ENCODE assay signal across 15 cellular contexts in genomic region chr9:109483771-109484442, GRCh38. TPM values are rescaled to one million over a fixed set of nuclear protein-coding genes. Genes with fewer than 3 reads are reported as not detected.
A peak's percentile ranks its signal among the peaks of the same experiment; 100 is the strongest.
DNase-seq lines count a peak whose midpoint lies in the region; ATAC-seq lines count a peak whose summit lies in the region.
"Had no signal": no experiment of that assay in that cellular context is flagged by ENCODE, and none has a peak within 500 bp of the region (broad histone marks: within the 10 kb centered on the region; RNA-seq: fewer than 3 reads in every experiment).

No MANE protein-coding gene starts in this region.

- H3K27ac Mint-ChIP-seq in stimulated activated naive CD8-positive, alpha-beta T cell treated with anti-CD3 and anti-CD28 coated beads, Interleukin-15, amount 100 ng/mL, for 72 hours, result no peak overlapping the region
- no peak overlapping the region for H3K27ac Mint-ChIP-seq in activated T-cell treated with anti-CD3 and anti-CD28 coated beads, Interleukin-2, amount 50 U/mL, for 72 hours
- H3K27ac Mint-ChIP-seq: CD4-positive, alpha-beta memory T cell had no signal

- H3K9me3 Mint-ChIP-seq in stimulated activated naive CD8-positive, alpha-beta T cell treated with anti-CD3 and anti-CD28 coated beads, Interleukin-15, amount 100 ng/mL, for 72 hours, result no peaks in the 10 kb centered on the region
- H3K9me3 Mint-ChIP-seq in activated T-cell treated with anti-CD3 and anti-CD28 coated beads, Interleukin-2, amount 50 U/mL, for 72 hours, result no peaks in the 10 kb centered on the region

- H3K36me3 Mint-ChIP-seq in activated T-cell treated with anti-CD3 and anti-CD28 coated beads, Interleukin-2, amount 50 U/mL, for 72 hours (ENCODE audit: insufficient read depth in 2 of 2), result no peaks in the 10 kb centered on the region
- H3K36me3 Mint-ChIP-seq: CD4-positive, alpha-beta memory T cell had no signal

- no peak for DNase-seq in stimulated activated naive CD8-positive, alpha-beta T cell treated with anti-CD3 and anti-CD28 coated beads, Interleukin-15, amount 100 ng/mL, for 72 hours
- no peak for DNase-seq in stimulated activated naive CD8-positive, alpha-beta T cell treated with anti-CD3 and anti-CD28 coated beads, Interleukin-15, Interleukin-2, amounts not matched to agents 100 U/mL and 50 U/mL, for 24 hours
- DNase-seq in NCI-H510A (lab: John Stamatoyannopoulos, UW), result peak; percentile 27
- peak; percentile 69 for DNase-seq in glomerular visceral epithelial cell (ENCODE audit: extremely low spot score)
- no peak for DNase-seq in activated T-cell treated with anti-CD3 and anti-CD28 coated beads, Interleukin-2, amount 50 U/mL, for 72 hours
- no peak for DNase-seq in globus pallidus (ENCODE audit: low spot score)
- no peak for DNase-seq in NOMO-1 (lab: John Stamatoyannopoulos, UW; ENCODE audit: unreplicated experiment in 2 of 2)
- no peak for DNase-seq in activated CD4-positive, alpha-beta T cell treated with anti-CD3 and anti-CD28 coated beads, Interleukin-2, amount 50 U/mL, for 1 hour
- DNase-seq: BE2C; CD4-positive, alpha-beta memory T cell; IMR-90; Kasumi-1; NCI-H1436 treated with DMSO at 0.1 percent for 48 hours; NCI-H446 treated with DMSO at 0.1 percent for 48 hours; SJCRH30 had no signal

- H3K4me3 Mint-ChIP-seq in stimulated activated naive CD8-positive, alpha-beta T cell treated with anti-CD3 and anti-CD28 coated beads, Interleukin-15, amount 100 ng/mL, for 72 hours, result no peak overlapping the region
- H3K4me3 Mint-ChIP-seq in activated T-cell treated with anti-CD3 and anti-CD28 coated beads, Interleukin-2, amount 50 U/mL, for 72 hours, result no peak overlapping the region
- H3K4me3 Mint-ChIP-seq: CD4-positive, alpha-beta memory T cell had no signal

- peak; percentile 27 for ATAC-seq in stimulated activated naive CD8-positive, alpha-beta T cell treated with anti-CD3 and anti-CD28 coated beads, Interleukin-15, amount 100 ng/mL, for 72 hours
- no peak for ATAC-seq in stimulated activated naive CD8-positive, alpha-beta T cell treated with anti-CD3 and anti-CD28 coated beads, Interleukin-15, Interleukin-2, amounts not matched to agents 100 U/mL and 50 U/mL, for 24 hours
- ATAC-seq in activated T-cell treated with anti-CD3 and anti-CD28 coated beads, Interleukin-2, amount 50 U/mL, for 72 hours (replicated peaks in 1 of 2), result no peak

- peaks cover 72% of the 10 kb centered on the region for H3K27me3 Mint-ChIP-seq in stimulated activated naive CD8-positive, alpha-beta T cell treated with anti-CD3 and anti-CD28 coated beads, Interleukin-15, amount 100 ng/mL, for 72 hours
- H3K27me3 Mint-ChIP-seq in activated T-cell treated with anti-CD3 and anti-CD28 coated beads, Interleukin-2, amount 50 U/mL, for 72 hours (ENCODE audit: low read depth), result peaks cover 56% of the 10 kb centered on the region

- H3K4me1 Mint-ChIP-seq in stimulated activated naive CD8-positive, alpha-beta T cell treated with anti-CD3 and anti-CD28 coated beads, Interleukin-15, amount 100 ng/mL, for 72 hours, result peaks cover 7% of the 10 kb centered on the region
- H3K4me1 Mint-ChIP-seq in activated T-cell treated with anti-CD3 and anti-CD28 coated beads, Interleukin-2, amount 50 U/mL, for 72 hours (ENCODE audit: low read depth), result peaks cover 19% of the 10 kb centered on the region
- H3K4me1 Mint-ChIP-seq: CD4-positive, alpha-beta memory T cell had no signal

RNA-seq across cellular contexts. Expression of gene PTPN3, which starts 14.2 kb away (rescaled TPM):
- 1 to 10 TPM; 2.7 to 5.4 TPM for total RNA-seq in activated T-cell treated with anti-CD3 and anti-CD28 coated beads, Interleukin-2, amount 50 U/mL, for 72 hours
- total RNA-seq: CD4-positive, alpha-beta memory T cell had no signal

Comparison
In these comparisons a context has a peak if more than half of its experiments do, and no peak if none do; other contexts are left out.
1. DNase-seq: peak in NCI-H510A (single experiment) and glomerular visceral epithelial cell (single experiment); none in stimulated activated naive CD8-positive, alpha-beta T cell treated with anti-CD3 and anti-CD28 coated beads, Interleukin-15, amount 100 ng/mL, for 72 hours (0 of 2), stimulated activated naive CD8-positive, alpha-beta T cell treated with anti-CD3 and anti-CD28 coated beads, Interleukin-15, Interleukin-2, amounts not matched to agents 100 U/mL and 50 U/mL, for 24 hours (single experiment), activated T-cell treated with anti-CD3 and anti-CD28 coated beads, Interleukin-2, amount 50 U/mL, for 72 hours (0 of 2), globus pallidus (single experiment), NOMO-1 (0 of 2) and activated CD4-positive, alpha-beta T cell treated with anti-CD3 and anti-CD28 coated beads, Interleukin-2, amount 50 U/mL, for 1 hour (single experiment).